ENCODE assay signal across 13 cellular contexts in genomic region chr2:191109888-191110287, GRCh38. TPM values are rescaled to one million over a fixed set of nuclear protein-coding genes. Genes with fewer than 3 reads are reported as not detected.
DNase-seq lines count a peak whose midpoint lies in the region; ATAC-seq, FAIRE-seq and TF ChIP-seq lines count a peak whose summit lies in the region.
"Had no signal": no experiment of that assay in that cellular context is flagged by ENCODE, and none has a peak within 500 bp of the region (broad histone marks: within the 10 kb centered on the region; RNA-seq: fewer than 3 reads in every experiment).

No MANE protein-coding gene starts in this region.

- in situ Hi-C loops in GM12878 (cut with MboI), result no loop called here

- no peak overlapping the region for H4K8ac ChIP-seq in mesendoderm (ENCODE audit: low read depth, low read length)

- ATAC-seq in HG03565 (IDR thresholded peaks at IDR 0.05; ENCODE audit: unreplicated experiment) (peak; percentile 31), GM12878 (peak; percentile 53), upper lobe of right lung (peak; percentile 65), aorta (ENCODE audit: low FRiP score) (no peak)
- ATAC-seq: HepG2, PC-3, right cardiac atrium had no signal

- no TSS peak for BruUV-seq in GM12878 (replicated peaks; lab: Mats Ljungman, UMichigan)

- H3K18ac ChIP-seq in mesendoderm (ENCODE audit: low read length), result no peak overlapping the region

- H3K27me3 ChIP-seq in GM12878 (replicated peaks in 1 of 2; ENCODE audit: control insufficient read depth in 2 of 2, insufficient read depth in 2 of 2, low read length in 1 of 2) (no peaks in the 10 kb centered on the region; a peak in 1 of 4 replicates), upper lobe of right lung (no peaks in the 10 kb centered on the region), aorta (ENCODE audit: control insufficient read depth in 1 of 2, insufficient read depth in 2 of 2, low read length in 1 of 2) (no peaks in the 10 kb centered on the region), mesendoderm (ENCODE audit: insufficient read depth, low read length, poor library complexity) (no peaks in the 10 kb centered on the region)

- no peak overlapping the region for H2BK5ac ChIP-seq in mesendoderm (ENCODE audit: low read length)

- H3K36me3 ChIP-seq in GM12878 (ENCODE audit: control insufficient read depth in 2 of 2, insufficient read depth in 2 of 2, low read length in 1 of 2) (no peaks in the 10 kb centered on the region), upper lobe of right lung (no peaks in the 10 kb centered on the region), aorta (ENCODE audit: control insufficient read depth in 1 of 2, insufficient read depth in 2 of 2, low read length in 1 of 2) (no peaks in the 10 kb centered on the region), mesendoderm (ENCODE audit: control insufficient read depth, insufficient read depth, low read length) (no peaks in the 10 kb centered on the region)

- H2BK15ac ChIP-seq in mesendoderm (replicated peaks; ENCODE audit: low read depth), result no peak overlapping the region

- SMC1A ChIA-PET in GM12878 (lab: Charles Lee; ENCODE audit: uncharacterized antibody, unreplicated experiment), result interaction anchor here (0.8 to 5.4 kb wide), 4 partner anchors 13 to 59 kb away, joined by 3 to 33 read pairs (median 7); no protein-coding TSS in a partner anchor

- no peak overlapping the region for H2AK5ac ChIP-seq in mesendoderm (ENCODE audit: low read length)

- H2BK120ac ChIP-seq in mesendoderm (ENCODE audit: low read depth, low read length), result no peak overlapping the region

- H3K23ac ChIP-seq in mesendoderm (ENCODE audit: low read length), result no peak overlapping the region

- no peaks in the 10 kb centered on the region for H4K20me1 ChIP-seq in GM12878 (ENCODE audit: control insufficient read depth, insufficient read depth)

- no peak for TF ChIP-seq EP300 in GM12878 (IDR thresholded peaks at IDR 0.05; ENCODE audit: borderline replicate concordance in 1 of 2, control insufficient read depth in 1 of 2, low read depth in 2 of 2, low read length in 2 of 2)

- H3K4me1 ChIP-seq in GM12878 (ENCODE audit: control insufficient read depth, insufficient read depth, low read length) (peaks cover 25% of the 10 kb centered on the region), upper lobe of right lung (no peaks in the 10 kb centered on the region), aorta (ENCODE audit: control insufficient read depth in 1 of 2, insufficient read depth in 2 of 2, low read length in 2 of 2) (peaks cover 0 to 1% of the 10 kb centered on the region in 2 donors), mesendoderm (ENCODE audit: control insufficient read depth, low read depth, low read length) (no peaks in the 10 kb centered on the region)

- TF ChIP-seq CTCF in GM12878 (IDR thresholded peaks at IDR 0.05 in 2 of 3, conservative IDR thresholded peaks at IDR 0.05 in 1 of 3; ENCODE audit: control insufficient read depth in 2 of 3, extremely low read depth in 1 of 3, insufficient read depth in 1 of 3, low read depth in 3 of 3, low read length in 3 of 3), result no peak
- TF ChIP-seq CTCF in upper lobe of right lung (IDR thresholded peaks at IDR 0.05), result no peak

- H3K4me3 ChIP-seq in GM12878 (no peak overlapping the region), upper lobe of right lung (no peak overlapping the region), aorta (ENCODE audit: low read length in 2 of 2) (no peak overlapping the region), mesendoderm (ENCODE audit: low read length) (no peak overlapping the region)

- CTCF ChIA-PET in GM12878 (lab: Yijun Ruan, JAX), result interaction anchor here (0.8 to 1.6 kb wide), 3 partner anchors 45 to 106 kb away, joined by 3 to 9 read pairs (median 6); no protein-coding TSS in a partner anchor

- H4K5ac ChIP-seq in mesendoderm (ENCODE audit: low read length), result no peak overlapping the region

- no peak for TF ChIP-seq POLR2A in GM12878 (IDR thresholded peaks at IDR 0.05; ENCODE audit: low read depth, low read length)

- RAD21 ChIA-PET in GM12878 (lab: Charles Lee; ENCODE audit: unreplicated experiment), result interaction anchor here (1.0 to 1.5 kb wide), 4 partner anchors 41 to 60 kb away, joined by 3 to 4 read pairs (median 3); partner anchors contain the start of gene STAT4

- TF ChIP-seq RAD21 in GM12878 (IDR thresholded peaks at IDR 0.05; ENCODE audit: insufficient read depth, low read depth, low read length), result no peak

- H3K79me2 ChIP-seq in GM12878 (ENCODE audit: control insufficient read depth, insufficient read depth, low read length), result no peaks in the 10 kb centered on the region
- no peaks in the 10 kb centered on the region for H3K79me2 ChIP-seq in mesendoderm (ENCODE audit: control insufficient read depth, insufficient read depth, low read length)

- no peak for FAIRE-seq in GM12878 (lab: Jason Lieb, UNC)
- FAIRE-seq: HepG2 had no signal

- 47% methylated on average over 2 of the region's 2 CpGs for WGBS in GM12878 (ENCODE audit: insufficient coverage, insufficient replicate concordance, low lambda C conversion rate, missing lambda C conversion rate)
- whole genome bisulfite sequencing in aorta, 2 donors, result 96 to 100% methylated on average over 2 of the region's 2 CpGs
- WGBS in mesendoderm (ENCODE audit: extremely low coverage, insufficient coverage, low lambda C conversion rate), result no CpG with 5 or more reads among the region's 2 CpGs

- no peaks in the 10 kb centered on the region; the same call in 2 of the 3 replicates for H3K9me3 ChIP-seq in GM12878 (replicated peaks; ENCODE audit: control insufficient read depth, insufficient read depth, low read length)
- no peaks in the 10 kb centered on the region for H3K9me3 ChIP-seq in upper lobe of right lung
- H3K9me3 ChIP-seq in aorta (ENCODE audit: control insufficient read depth, low read length), result no peaks in the 10 kb centered on the region

- no peaks in the 10 kb centered on the region for H3K79me1 ChIP-seq in mesendoderm (ENCODE audit: low read length)

- intact Hi-C loops in GM12878 (cut with micrococcal nuclease; ENCODE audit: unreplicated experiment), result no loop called here
- intact Hi-C loops in upper lobe of right lung (cut with DNase I), result no loop called here
- intact Hi-C loops in aorta (cut with DNase I), result no loop called here

- peak; percentile 15 to 43 for DNase-seq in stimulated activated CD4-positive, alpha-beta T cell treated with anti-CD3 and anti-CD28 coated beads, Interleukin-15, amount 100 ng/mL, for 48 hours (ENCODE audit: low read depth in 2 of 2)
- no peak for DNase-seq in stimulated activated CD4-positive, alpha-beta T cell treated with anti-CD3 and anti-CD28 coated beads, Interleukin-4, amount 100 ng/mL, for 1 hour
- no peak for DNase-seq in GM12878 (ENCODE audit: low read depth, low spot score)
- DNase-seq in upper lobe of right lung, result no peak
- DNase-seq in aorta, result no peak
- DNase-seq in mesendoderm, result no peak
- DNase-seq in iPS-NIHi7 (ENCODE audit: extremely low spot score), result no peak
- DNase-seq: C1 segment of cervical spinal cord, PC-3, right cardiac atrium, T-helper 9 cell had no signal

- H3K4me2 ChIP-seq in GM12878 (ENCODE audit: control insufficient read depth, insufficient read depth) (no peak overlapping the region), mesendoderm (ENCODE audit: low read length) (no peak overlapping the region)

- H3K56ac ChIP-seq in mesendoderm (ENCODE audit: low read length), result no peak overlapping the region

- H3K9ac ChIP-seq in GM12878 (ENCODE audit: control insufficient read depth, insufficient read depth, low read length) (no peak overlapping the region), mesendoderm (ENCODE audit: low read length) (no peak overlapping the region)

- POLR2A ChIA-PET in GM12878 (lab: Charles Lee), result interaction anchor here (0.9 kb wide), 1 partner anchor 98 kb away, joined by 5 read pairs; no protein-coding TSS in a partner anchor

- H2AFZ ChIP-seq in GM12878 (ENCODE audit: control insufficient read depth, low read depth, low read length), result no peak overlapping the region

- H3K27ac ChIP-seq in GM12878 (ENCODE audit: control insufficient read depth, insufficient read depth) (no peak overlapping the region), upper lobe of right lung (no peak overlapping the region), aorta (ENCODE audit: low read depth in 1 of 2, low read length in 2 of 2) (no peak overlapping the region), mesendoderm (ENCODE audit: low read depth, low read length) (no peak overlapping the region)

- H3K4ac ChIP-seq in mesendoderm (ENCODE audit: low read depth, low read length), result no peak overlapping the region

TF ChIP-seq in GM12878, 131 proteins besides CTCF, POLR2A, EP300 and RAD21 (continues in another document):
- 0 out of 2 replicates have a peak, but pooled peaks have one; percentile 18 for TF ChIP-seq ATF7 (IDR thresholded peaks at IDR 0.05; ENCODE audit: low read depth)
- peak; percentile 49; the same call in 1 of the 2 replicates for TF ChIP-seq NFIC (IDR thresholded peaks at IDR 0.05; ENCODE audit: low read depth, low read length)

RNA-seq across cellular contexts. Expression of gene STAT4, which starts 40.9 kb away (rescaled TPM):
- total RNA-seq in GM12878 (2013; cell fraction: nucleolus; rRNA removed), result 144 and 145 TPM in 2 replicates
- total RNA-seq in GM12878 (2014; rRNA removed) (6.7 and 8.3 TPM in 2 replicates), GM12878 (2014; rRNA removed; fragmentation: Illumina TruSeq; extraction: Trizol) (9.3 and 11.2 TPM in 2 replicates), GM12878 (2021) (5.7 and 6.9 TPM in 2 replicates), upper lobe of right lung (8.0 TPM), aorta (1 to 10 TPM; 3.8 to 7.7 TPM)
- 1.1 TPM for polyA plus RNA-seq in GM12878 (2011; ENCODE audit: low read depth)
- polyA plus RNA-seq in GM12878 (2011; rRNA removed) (4.9 and 6.0 TPM in 2 replicates), GM12878 (2014; fragmentation: Illumina TruSeq; extraction: Trizol) (9.3 TPM in 2 replicates), GM12878 (2014; fragmentation: Nextera tagmentation; extraction: Ambion mirVana) (1 to 10 TPM; 3.1 to 4.4 TPM), GM12878 (2014; rRNA removed) (5.7 and 7.5 TPM in 2 replicates), GM12878 (2016; fragmentation: Nextera tagmentation; extraction: Ambion mirVana) (1 to 10 TPM; 7.3 to 7.9 TPM), aorta (1 to 10 TPM; 1.1 to 2.2 TPM)
- polyA plus RNA-seq in GM12878 (2011; cell fraction: cytosol; rRNA removed), result 1.7 and 1.9 TPM in 2 replicates
- polyA plus RNA-seq in GM12878 (2011; cell fraction: nucleus; rRNA removed), result 4.0 and 5.4 TPM in 2 replicates
- polyA plus RNA-seq in GM12878 (2012), result 1.8 and 1.9 TPM in 2 replicates
- polyA minus RNA-seq in GM12878 (2011; rRNA and poly(A)+ RNA removed), result 3.2 and 6.2 TPM in 2 replicates
- 3.3 and 3.6 TPM in 2 replicates for polyA minus RNA-seq in GM12878 (2011; cell fraction: cytosol; rRNA and poly(A)+ RNA removed)
- polyA minus RNA-seq in GM12878 (2011; cell fraction: nucleus; rRNA and poly(A)+ RNA removed), result 6.3 and 6.6 TPM in 2 replicates
- 0.14 TPM for polyA plus RNA-seq in mesendoderm (2013, experiment 1 of 2)
- polyA plus RNA-seq in mesendoderm (2013, experiment 2 of 2), result 0.32 TPM
- total RNA-seq: HepG2 had no signal

Comparison
In these comparisons a context has a peak if more than half of its experiments do, and no peak if none do; other contexts are left out.
1. DNase-seq: peak in stimulated activated CD4-positive, alpha-beta T cell treated with anti-CD3 and anti-CD28 coated beads, Interleukin-15, amount 100 ng/mL, for 48 hours (2 of 2); none in stimulated activated CD4-positive, alpha-beta T cell treated with anti-CD3 and anti-CD28 coated beads, Interleukin-4, amount 100 ng/mL, for 1 hour (single experiment), GM12878 (single experiment), upper lobe of right lung (single experiment), aorta (0 of 2), mesendoderm (single experiment) and iPS-NIHi7 (single experiment).